Comparison of ENCODE assay signal across 15 cellular contexts in genomic region chr17:7982666-7983065, GRCh38. TPM values are rescaled to one million over a fixed set of nuclear protein-coding genes. Genes with fewer than 3 reads are reported as not detected.
DNase-seq lines count a peak whose midpoint lies in the region; ATAC-seq, FAIRE-seq and TF ChIP-seq lines count a peak whose summit lies in the region.
"Had no signal": no experiment of that assay in that cellular context is flagged by ENCODE, and none has a peak within 500 bp of the region (broad histone marks: within the 10 kb centered on the region; RNA-seq: fewer than 3 reads in every experiment).

No MANE protein-coding gene starts in this region.

- peak; percentile 28; the same call in 1 of the 2 replicates for TF ChIP-seq RAD21 in Ishikawa (IDR thresholded peaks at IDR 0.05; ENCODE audit: low read depth)

- H4K20me1 ChIP-seq in astrocyte (ENCODE audit: insufficient read depth, low read length) = no peaks in the 10 kb centered on the region

- H3K79me2 ChIP-seq in astrocyte (ENCODE audit: insufficient read depth, low read length) = no peaks in the 10 kb centered on the region

- FAIRE-seq in astrocyte (lab: Jason Lieb, UNC) = no peak

- peak overlapping the region; percentile 41 for H3K27ac Mint-ChIP-seq in astrocyte (ENCODE audit: unreplicated experiment)
- H3K27ac Mint-ChIP-seq: activated T-helper 1 cell treated with anti-CD3 and anti-CD28 coated beads, Interleukin-12 subunit alpha, Interleukin-12 subunit beta, Interleukin-2, Interleukin-4 antibody, amounts not matched to agents 30 ng/mL and 10 ng/mL and 1 ng/mL, durations not matched to agents 14 hours and 24 hours and 36 hours had no signal

- no peaks in the 10 kb centered on the region for H3K9me3 Mint-ChIP-seq in astrocyte (ENCODE audit: unreplicated experiment)
- H3K9me3 Mint-ChIP-seq: activated T-helper 1 cell treated with anti-CD3 and anti-CD28 coated beads, Interleukin-12 subunit alpha, Interleukin-12 subunit beta, Interleukin-2, Interleukin-4 antibody, amounts not matched to agents 30 ng/mL and 10 ng/mL and 1 ng/mL, durations not matched to agents 14 hours and 24 hours and 36 hours had no signal

- DNase-seq in AML-193 (lab: John Stamatoyannopoulos, UW) = peak; percentile 31 to 35
- peak; percentile 22 for DNase-seq in astrocyte (ENCODE audit: low read depth)
- peak; percentile 52 for DNase-seq in islet precursor cell
- DNase-seq in effector CD4-positive, alpha-beta T cell = no peak
- no peak for DNase-seq in germinal center (ENCODE audit: low spot score)
- no peak for DNase-seq in activated gamma-delta T cell treated with Interleukin-2 at 50 U/mL for 16 hours
- DNase-seq: caudate nucleus, glutamatergic neuron, NCI-H187 treated with DMSO at 0.1 percent for 48 hours had no signal

- peaks cover 14% of the 10 kb centered on the region for H3K4me1 Mint-ChIP-seq in astrocyte (ENCODE audit: low read depth, unreplicated experiment)

- H2AFZ ChIP-seq in astrocyte (ENCODE audit: low read depth, low read length) = peak overlapping the region; percentile 35

- peak overlapping the region; percentile 6 for H3K9ac ChIP-seq in astrocyte (ENCODE audit: low read length)

- H3K4me1 ChIP-seq in astrocyte (ENCODE audit: insufficient read depth, low read length) = peaks cover 16% of the 10 kb centered on the region

- H3K36me3 ChIP-seq in astrocyte (ENCODE audit: insufficient read depth, low read length) = no peaks in the 10 kb centered on the region
- H3K36me3 ChIP-seq: thoracic aorta had no signal

- no peak for TF ChIP-seq CTCF in astrocyte (IDR thresholded peaks at IDR 0.05; ENCODE audit: insufficient read depth, low read depth, low read length)

- peak overlapping the region; percentile 24 for H3K4me3 ChIP-seq in astrocyte (ENCODE audit: insufficient read depth, low read depth, low read length)
- H3K4me3 ChIP-seq: thoracic aorta had no signal

- no peak for ATAC-seq in GM18873 (IDR thresholded peaks at IDR 0.05; ENCODE audit: low FRiP score, unreplicated experiment)

- no peaks in the 10 kb centered on the region for H3K27me3 ChIP-seq in astrocyte (ENCODE audit: insufficient read depth, low read length)

- H3K4me3 Mint-ChIP-seq in astrocyte (ENCODE audit: unreplicated experiment) = no peak overlapping the region
- H3K4me3 Mint-ChIP-seq: activated T-helper 1 cell treated with anti-CD3 and anti-CD28 coated beads, Interleukin-12 subunit alpha, Interleukin-12 subunit beta, Interleukin-2, Interleukin-4 antibody, amounts not matched to agents 30 ng/mL and 10 ng/mL and 1 ng/mL, durations not matched to agents 14 hours and 24 hours and 36 hours had no signal

- TF ChIP-seq EP300 in Ishikawa (IDR thresholded peaks at IDR 0.05; ENCODE audit: borderline replicate concordance) = no peak

- no peaks in the 10 kb centered on the region for H3K9me3 ChIP-seq in astrocyte (ENCODE audit: insufficient read depth, low read depth, low read length)
- H3K9me3 ChIP-seq: thoracic aorta had no signal

- H3K36me3 Mint-ChIP-seq in astrocyte (ENCODE audit: low read depth, unreplicated experiment) = no peaks in the 10 kb centered on the region

- peaks cover 12% of the 10 kb centered on the region for H3K27me3 Mint-ChIP-seq in astrocyte (ENCODE audit: low read depth, unreplicated experiment)

- peak overlapping the region; percentile 76 for H3K4me2 ChIP-seq in astrocyte (ENCODE audit: low read length)

- H3K27ac ChIP-seq in astrocyte (ENCODE audit: low read depth, low read length) = peak overlapping the region; percentile 39
- H3K27ac ChIP-seq: thoracic aorta, VCaP had no signal

TF ChIP-seq in Ishikawa, 13 proteins besides CTCF, POLR2A, EP300 and RAD21:
- no peak for TF ChIP-seq CEBPB (IDR thresholded peaks at IDR 0.05)
- TF ChIP-seq ZBTB7A (IDR thresholded peaks at IDR 0.05; ENCODE audit: low read depth) = no peak
- no peak for TF ChIP-seq REST (IDR thresholded peaks at IDR 0.05; ENCODE audit: low read depth)
- TF ChIP-seq FOXM1 (IDR thresholded peaks at IDR 0.05; ENCODE audit: borderline replicate concordance, low read depth) = no peak
- TF ChIP-seq CREB1 (IDR thresholded peaks at IDR 0.05; ENCODE audit: low read depth) = no peak
- TF ChIP-seq TCF12 (IDR thresholded peaks at IDR 0.05; ENCODE audit: low read depth) = no peak

RNA-seq across cellular contexts. Expression of gene GUCY2D, which starts 19.7 kb away (rescaled TPM):
- not detected in 2 replicates for total RNA-seq in astrocyte
- total RNA-seq: activated T-helper 1 cell treated with anti-CD3 and anti-CD28 coated beads, Interleukin-12 subunit alpha, Interleukin-12 subunit beta, Interleukin-2, Interleukin-4 antibody, amounts not matched to agents 30 ng/mL and 10 ng/mL and 1 ng/mL, durations not matched to agents 14 hours and 24 hours and 36 hours; pulmonary artery endothelial cell; thoracic aorta had no signal

RNA-seq across cellular contexts. Expression of gene CNTROB, which starts 50.7 kb away (rescaled TPM):
- 22.3 and 25.3 TPM in 2 replicates for total RNA-seq in astrocyte

RNA-seq across cellular contexts. Expression of gene TRAPPC1, which starts 50.9 kb away (rescaled TPM):
- 184 and 188 TPM in 2 replicates for total RNA-seq in astrocyte

RNA-seq across cellular contexts. Expression of gene KCNAB3, which starts 53.0 kb away (rescaled TPM):
- 1.0 and 1.4 TPM in 2 replicates for total RNA-seq in astrocyte
- total RNA-seq: thoracic aorta had no signal

RNA-seq across cellular contexts. Expression of gene ALOX15B, which starts 56.2 kb away (rescaled TPM):
- total RNA-seq in astrocyte = not detected in 2 replicates
- total RNA-seq: activated T-helper 1 cell treated with anti-CD3 and anti-CD28 coated beads, Interleukin-12 subunit alpha, Interleukin-12 subunit beta, Interleukin-2, Interleukin-4 antibody, amounts not matched to agents 30 ng/mL and 10 ng/mL and 1 ng/mL, durations not matched to agents 14 hours and 24 hours and 36 hours; pulmonary artery endothelial cell had no signal

Comparison
In these comparisons a context has a peak if more than half of its experiments do, and no peak if none do; other contexts are left out.
1. DNase-seq: peak in AML-193 (2 of 2), astrocyte (single experiment) and islet precursor cell (single experiment); none in effector CD4-positive, alpha-beta T cell (single experiment), germinal center (single experiment) and activated gamma-delta T cell treated with Interleukin-2 at 50 U/mL for 16 hours (single experiment).